In the genomic region with DNA sequence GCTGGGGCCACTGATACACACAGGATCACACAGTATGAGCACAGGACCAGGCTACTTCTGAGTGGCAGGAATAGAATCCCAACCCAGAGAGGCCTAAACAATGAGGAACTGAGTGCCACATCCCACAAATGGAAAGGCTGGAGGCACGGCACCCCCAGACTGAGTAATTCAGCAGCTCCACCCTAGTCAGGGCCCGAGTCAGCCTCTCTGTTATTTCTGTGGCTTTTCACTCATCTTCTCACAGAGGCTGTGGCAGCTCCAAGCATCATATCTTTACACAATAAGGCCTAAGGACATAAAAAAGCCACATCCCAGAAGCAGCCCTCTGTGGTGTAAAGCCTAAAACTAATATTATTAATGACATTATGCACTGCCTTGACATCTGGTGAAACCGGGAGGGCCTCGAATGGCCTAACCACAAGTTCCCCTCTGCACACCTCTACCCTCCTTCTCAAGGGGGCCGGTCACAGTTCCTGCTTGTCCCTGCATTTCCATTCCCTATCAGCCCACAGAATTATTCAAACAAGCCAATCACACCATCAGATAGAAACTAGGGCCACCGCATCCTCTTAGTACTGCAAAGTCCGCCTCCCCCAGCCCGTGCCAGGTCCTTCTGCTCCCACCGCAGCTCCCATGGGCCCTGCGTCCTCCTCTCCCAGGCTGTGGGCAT, we compare ENCODE assay signal across 9 cellular contexts. TPM values are rescaled to one million over a fixed set of nuclear protein-coding genes. Genes with fewer than 3 reads are reported as not detected.
DNase-seq lines count a peak whose midpoint lies in the region; ATAC-seq and TF ChIP-seq lines count a peak whose summit lies in the region.
"Had no signal": no experiment of that assay in that cellular context is flagged by ENCODE, and none has a peak within 500 bp of the region (broad histone marks: within the 10 kb centered on the region; RNA-seq: fewer than 3 reads in every experiment).

No MANE protein-coding gene starts in this region.

- no peaks in the 10 kb centered on the region for H3K27me3 Mint-ChIP-seq in CD8-positive, alpha-beta T cell (ENCODE audit: low read depth)

- POLR2A ChIA-PET in CD8-positive, alpha-beta T cell (lab: Charles Lee): no interaction called here

- H3K36me3 Mint-ChIP-seq in CD8-positive, alpha-beta T cell: no peaks in the 10 kb centered on the region

- H3K9me3 ChIP-seq in CD8-positive, alpha-beta T cell (ENCODE audit: low read length): no peaks in the 10 kb centered on the region

- H3K4me3 Mint-ChIP-seq in CD8-positive, alpha-beta T cell: no peak overlapping the region

- H3K27ac ChIP-seq in layer of hippocampus (ENCODE audit: low read depth, low read length): peak overlapping the region; percentile 30
- H3K27ac ChIP-seq in CD8-positive, alpha-beta T cell (ENCODE audit: low read depth, low read length): no peak overlapping the region

- peak; percentile 69 for ATAC-seq in GM18519 (IDR thresholded peaks at IDR 0.05; ENCODE audit: low FRiP score, unreplicated experiment)
- peak; percentile 92 for ATAC-seq in GM21515 (IDR thresholded peaks at IDR 0.05; ENCODE audit: unreplicated experiment)
- ATAC-seq in HG03354 (IDR thresholded peaks at IDR 0.05; ENCODE audit: poor library complexity, severe bottlenecking, unreplicated experiment): peak; percentile 81
- ATAC-seq in CD8-positive, alpha-beta T cell: no peak

- TF ChIP-seq CTCF in CD8-positive, alpha-beta T cell (IDR thresholded peaks at IDR 0.05): no peak

- no peaks in the 10 kb centered on the region for H3K9me3 Mint-ChIP-seq in CD8-positive, alpha-beta T cell

- H3K27me3 ChIP-seq in layer of hippocampus (ENCODE audit: control insufficient read depth, insufficient read depth, low read length): no peaks in the 10 kb centered on the region
- no peaks in the 10 kb centered on the region for H3K27me3 ChIP-seq in CD8-positive, alpha-beta T cell (ENCODE audit: insufficient read depth, low read length)

- H3K36me3 ChIP-seq in CD8-positive, alpha-beta T cell (ENCODE audit: insufficient read depth, low read length): no peaks in the 10 kb centered on the region

- CTCF ChIA-PET in CD8-positive, alpha-beta T cell (lab: Charles Lee): no interaction called here

- DNase-seq in activated gamma-delta T cell (lab: John Stamatoyannopoulos, UW) (no peak), NCI-H2081 treated with DMSO at 0.1 percent for 48 hours (lab: John Stamatoyannopoulos, UW) (no peak)
- DNase-seq in NK-92 treated with Interleukin-12 subunit alpha and Interleukin-12 subunit beta, amount 100 ng/mL, for 24 hours (lab: John Stamatoyannopoulos, UW): no peak
- DNase-seq in CD8-positive, alpha-beta T cell: no peak
- DNase-seq: NCI-H1048 had no signal

- no peak overlapping the region for H3K4me3 ChIP-seq in CD8-positive, alpha-beta T cell (ENCODE audit: low read depth, low read length)

- no peak overlapping the region for H3K27ac Mint-ChIP-seq in CD8-positive, alpha-beta T cell

- no peaks in the 10 kb centered on the region for H3K4me1 Mint-ChIP-seq in CD8-positive, alpha-beta T cell (ENCODE audit: low read depth)

- intact Hi-C loops in CD8-positive, alpha-beta T cell (cut with DNase I, micrococcal nuclease): no loop called here

- no peaks in the 10 kb centered on the region for H3K4me1 ChIP-seq in CD8-positive, alpha-beta T cell (ENCODE audit: insufficient read depth, low read length)

RNA-seq across cellular contexts. Expression of a gene that starts 12.5 kb away (rescaled TPM):
- 10 to 100 TPM; 49.8 to 56.0 TPM for total RNA-seq in CD8-positive, alpha-beta T cell
